In genomic region chr19:10420444-10421239, GRCh38 we compare ENCODE assay signal across 1 cellular context.
TF ChIP-seq lines count a peak whose summit lies in the region.

Gene PDE4A, plus strand, starts transcription at chr19:10420538. Its CDS starts 227 bp downstream, at chr19:10420765.

TF ChIP-seq in HEK293, 187 proteins besides CTCF, POLR2A, EP300 and RAD21 (continued from another document and continues in another):
- TF ChIP-seq SCRT1 (tag by site-specific recombination; IDR thresholded peaks at IDR 0.05; ENCODE audit: borderline replicate concordance) (no peak), ZBTB10 (tag by site-specific recombination; IDR thresholded peaks at IDR 0.05) (no peak; the same call in 1 of the 2 replicates), ZNF398 (tag by site-specific recombination; IDR thresholded peaks at IDR 0.05) (peak; percentile 47), ZFHX2 (tag by site-specific recombination; conservative IDR thresholded peaks at IDR 0.05) (peak; percentile 95), EGR2 (tag by site-specific recombination; IDR thresholded peaks at IDR 0.05; ENCODE audit: low read depth) (peak; percentile 94), ZBTB1 (tag by site-specific recombination; IDR thresholded peaks at IDR 0.05) (peak; percentile 48; the same call in 1 of the 2 replicates), ZXDB (tag by site-specific recombination; IDR thresholded peaks at IDR 0.05) (0 out of 2 replicates have a peak, but pooled peaks have one; percentile 38), ZNF548 (tag by site-specific recombination; IDR thresholded peaks at IDR 0.05) (no peak), ZNF501 (tag by site-specific recombination; IDR thresholded peaks at IDR 0.05) (no peak), ZBTB11 (tag by site-specific recombination; conservative IDR thresholded peaks at IDR 0.05; ENCODE audit: low read depth) (no peak; the same call in 1 of the 2 replicates), ZSCAN23 (tag by site-specific recombination; IDR thresholded peaks at IDR 0.05) (no peak), ZNF561 (tag by site-specific recombination; IDR thresholded peaks at IDR 0.05; ENCODE audit: borderline replicate concordance) (peak; percentile 53; the same call in 1 of the 2 replicates), ZNF658 (tag by site-specific recombination; IDR thresholded peaks at IDR 0.05) (no peak), ZNF10 (tag by site-specific recombination; IDR thresholded peaks at IDR 0.05) (no peak), HOXC10 (CRISPR knock-in tag; IDR thresholded peaks at IDR 0.05) (0 out of 2 replicates have a peak, but pooled peaks have one; percentile 42), ZNF121 (tag by site-specific recombination; IDR thresholded peaks at IDR 0.05) (no peak), ZNF600 (tag by site-specific recombination; IDR thresholded peaks at IDR 0.05) (peak; percentile 81), ZNF610 (tag by site-specific recombination; IDR thresholded peaks at IDR 0.05; ENCODE audit: borderline replicate concordance) (peak; percentile 79), ZBTB48 (tag by site-specific recombination; IDR thresholded peaks at IDR 0.05) (peak; percentile 65; the same call in 1 of the 2 replicates), ZBTB8A (tag by site-specific recombination; IDR thresholded peaks at IDR 0.05) (peak; percentile 47; the same call in 1 of the 2 replicates), KLF8 (tag by site-specific recombination; IDR thresholded peaks at IDR 0.05) (peak; percentile 56; the same call in 1 of the 2 replicates), PATZ1 (tag by site-specific recombination; IDR thresholded peaks at IDR 0.05) (peak; percentile 92), ZNF146 (tag by site-specific recombination; IDR thresholded peaks at IDR 0.05) (no peak), ZNF664 (tag by site-specific recombination; IDR thresholded peaks at IDR 0.05) (no peak), ZNF354C (tag by site-specific recombination; IDR thresholded peaks at IDR 0.05; ENCODE audit: borderline replicate concordance, low read depth) (no peak), ZNF391 (tag by site-specific recombination; IDR thresholded peaks at IDR 0.05; ENCODE audit: borderline replicate concordance, low read depth) (peak; percentile 28; the same call in 1 of the 2 replicates), SALL2 (tag by site-specific recombination; IDR thresholded peaks at IDR 0.05; ENCODE audit: borderline replicate concordance) (no peak), ZNF174 (tag by site-specific recombination; IDR thresholded peaks at IDR 0.05) (no peak), ZSCAN5A (tag by site-specific recombination; IDR thresholded peaks at IDR 0.05) (peak; percentile 73), ZIC2 (tag by site-specific recombination; IDR thresholded peaks at IDR 0.05) (peak; percentile 96), ZNF580 (tag by site-specific recombination; IDR thresholded peaks at IDR 0.05) (no peak), ZNF629 (tag by site-specific recombination; IDR thresholded peaks at IDR 0.05) (peak; percentile 23; the same call in 1 of the 2 replicates), PRDM4 (tag by site-specific recombination; IDR thresholded peaks at IDR 0.05) (no peak), ZNF596 (tag by site-specific recombination; IDR thresholded peaks at IDR 0.05) (no peak), ZNF155 (tag by site-specific recombination; IDR thresholded peaks at IDR 0.05) (no peak), BCL11B (tag by site-specific recombination; IDR thresholded peaks at IDR 0.05; ENCODE audit: low read depth) (0 out of 2 replicates have a peak, but pooled peaks have one; percentile 42), WT1 (tag by site-specific recombination; IDR thresholded peaks at IDR 0.05) (no peak; the same call in 1 of the 2 replicates), ZBTB6 (tag by site-specific recombination; IDR thresholded peaks at IDR 0.05) (no peak), ZSCAN16 (tag by site-specific recombination; IDR thresholded peaks at IDR 0.05) (no peak), MYNN (tag by site-specific recombination; IDR thresholded peaks at IDR 0.05; ENCODE audit: borderline replicate concordance) (no peak), ZNF404 (tag by site-specific recombination; IDR thresholded peaks at IDR 0.05) (no peak), ZNF555 (tag by site-specific recombination; conservative IDR thresholded peaks at IDR 0.05) (no peak), ZNF423 (tag by site-specific recombination; IDR thresholded peaks at IDR 0.05) (peak; percentile 92), IKZF3 (tag by site-specific recombination; IDR thresholded peaks at IDR 0.05) (0 out of 2 replicates have a peak, but pooled peaks have one; percentile 26), ZNF76 (tag by site-specific recombination; IDR thresholded peaks at IDR 0.05; ENCODE audit: borderline replicate concordance, low read depth) (peak; percentile 77), ZNF311 (tag by site-specific recombination; IDR thresholded peaks at IDR 0.05; ENCODE audit: borderline replicate concordance) (no peak), ZNF521 (tag by site-specific recombination; IDR thresholded peaks at IDR 0.05) (no peak), KLF16 (tag by site-specific recombination; IDR thresholded peaks at IDR 0.05) (0 out of 2 replicates have a peak, but pooled peaks have one; percentile 44), GLIS1 (tag by site-specific recombination; IDR thresholded peaks at IDR 0.05) (peak; percentile 95), ZNF184 (tag by site-specific recombination; IDR thresholded peaks at IDR 0.05) (no peak), ZNF132 (tag by site-specific recombination; IDR thresholded peaks at IDR 0.05; ENCODE audit: borderline replicate concordance) (no peak), ZBTB26 (tag by site-specific recombination; optimal IDR thresholded peaks at IDR 0.05) (peak; percentile 97)
